Comparison of ENCODE assay signal across 17 cellular contexts in genomic region chr17:68849673-68850260, GRCh38.
A peak's percentile ranks its signal among the peaks of the same experiment; 100 is the strongest.
DNase-seq lines count a peak whose midpoint lies in the region; ATAC-seq, FAIRE-seq and TF ChIP-seq lines count a peak whose summit lies in the region.
"Had no signal": no experiment of that assay in that cellular context is flagged by ENCODE, and none has a peak within 500 bp of the region (broad histone marks: within the 10 kb centered on the region; RNA-seq: fewer than 3 reads in every experiment).

No MANE protein-coding gene starts in this region.

- no peak overlapping the region for H3K9ac ChIP-seq in HepG2 (ENCODE audit: insufficient read depth, low read depth, low read length)
- H3K9ac ChIP-seq in mammary epithelial cell (ENCODE audit: insufficient read depth, low read length) = no peak overlapping the region

- no peaks in the 10 kb centered on the region for H3K36me3 Mint-ChIP-seq in activated naive CD8-positive, alpha-beta T cell treated with anti-CD3 and anti-CD28 coated beads, Interleukin-2, amount 50 U/mL, for 24 hours (ENCODE audit: low read depth)
- H3K36me3 Mint-ChIP-seq in activated naive CD4-positive, alpha-beta T cell treated with anti-CD3 and anti-CD28 coated beads for 36 hours (ENCODE audit: low read depth) = no peaks in the 10 kb centered on the region
- H3K36me3 Mint-ChIP-seq: activated CD4-positive, alpha-beta memory T cell treated with anti-CD3 and anti-CD28 coated beads for 36 hours; activated naive CD8-positive, alpha-beta T cell treated with anti-CD3 and anti-CD28 coated beads for 36 hours; CD8-positive, alpha-beta T cell had no signal

- H3K9me3 Mint-ChIP-seq in activated naive CD8-positive, alpha-beta T cell treated with anti-CD3 and anti-CD28 coated beads, Interleukin-2, amount 50 U/mL, for 24 hours = no peaks in the 10 kb centered on the region
- no peaks in the 10 kb centered on the region for H3K9me3 Mint-ChIP-seq in activated naive CD4-positive, alpha-beta T cell treated with anti-CD3 and anti-CD28 coated beads for 36 hours
- H3K9me3 Mint-ChIP-seq: CD8-positive, alpha-beta T cell had no signal

- no peak overlapping the region for H3K27ac Mint-ChIP-seq in activated naive CD8-positive, alpha-beta T cell treated with anti-CD3 and anti-CD28 coated beads, Interleukin-2, amount 50 U/mL, for 24 hours
- no peak overlapping the region for H3K27ac Mint-ChIP-seq in activated naive CD4-positive, alpha-beta T cell treated with anti-CD3 and anti-CD28 coated beads for 36 hours
- H3K27ac Mint-ChIP-seq: activated CD4-positive, alpha-beta memory T cell treated with anti-CD3 and anti-CD28 coated beads for 36 hours; activated naive CD8-positive, alpha-beta T cell treated with anti-CD3 and anti-CD28 coated beads for 36 hours; CD8-positive, alpha-beta T cell had no signal

- H4K20me1 ChIP-seq in HepG2 (ENCODE audit: insufficient read depth, low read length) (no peaks in the 10 kb centered on the region), mammary epithelial cell (ENCODE audit: insufficient read depth, low read length) (no peaks in the 10 kb centered on the region)

- H3K4me1 Mint-ChIP-seq in activated naive CD8-positive, alpha-beta T cell treated with anti-CD3 and anti-CD28 coated beads, Interleukin-2, amount 50 U/mL, for 24 hours = no peaks in the 10 kb centered on the region
- no peaks in the 10 kb centered on the region for H3K4me1 Mint-ChIP-seq in activated naive CD4-positive, alpha-beta T cell treated with anti-CD3 and anti-CD28 coated beads for 36 hours (ENCODE audit: low read depth)
- H3K4me1 Mint-ChIP-seq: activated naive CD8-positive, alpha-beta T cell treated with anti-CD3 and anti-CD28 coated beads for 36 hours had no signal

- FAIRE-seq in HepG2 (lab: Jason Lieb, UNC) (no peak), H54 (lab: Jason Lieb, UNC) (no peak)
- FAIRE-seq: G401.6, pancreas had no signal

- no peak for TF ChIP-seq EP300 in HepG2 (IDR thresholded peaks at IDR 0.05; ENCODE audit: low read depth in 2 of 2, low read length in 2 of 2)
- no peak for TF ChIP-seq EP300 in HepG2 (CRISPR knock-in tag; IDR thresholded peaks at IDR 0.05; ENCODE audit: borderline replicate concordance)

- intact Hi-C loops in HepG2 (cut with micrococcal nuclease; ENCODE audit: unreplicated experiment) (no loop called here), right lobe of liver (cut with DNase I) (no loop called here), mammary epithelial cell (cut with micrococcal nuclease) (no loop called here), vagina (cut with DNase I) (no loop called here)
- intact Hi-C loops in activated naive CD4-positive, alpha-beta T cell treated with anti-CD3 and anti-CD28 coated beads for 36 hours (cut with micrococcal nuclease) = no loop called here

- dilution Hi-C loops in mammary epithelial cell (cut with HindIII; ENCODE audit: low sequenced_read_pairs) = no loop called here

- H3K79me2 ChIP-seq in HepG2 (ENCODE audit: insufficient read depth, low read length) = no peaks in the 10 kb centered on the region
- H3K79me2 ChIP-seq in mammary epithelial cell (ENCODE audit: insufficient read depth, low read length) = no peaks in the 10 kb centered on the region

- TF ChIP-seq CTCF in HepG2 (CRISPR knock-in tag; IDR thresholded peaks at IDR 0.05) (no peak), right lobe of liver (IDR thresholded peaks at IDR 0.05) (no peak), mammary epithelial cell (conservative IDR thresholded peaks at IDR 0.05 in 1 of 2, IDR thresholded peaks at IDR 0.05 in 1 of 2; ENCODE audit: extremely low read depth in 1 of 2, insufficient read depth in 1 of 2, low read depth in 1 of 2, low read length in 2 of 2) (no peak), vagina (IDR thresholded peaks at IDR 0.05) (no peak)

- H2AFZ ChIP-seq in HepG2 (ENCODE audit: low read length) (no peak overlapping the region), mammary epithelial cell (ENCODE audit: low read depth, low read length) (no peak overlapping the region)

- no peak overlapping the region for H3K27ac ChIP-seq in HepG2 (ENCODE audit: extremely low read length, insufficient read depth, low read length)
- no peak overlapping the region for H3K27ac ChIP-seq in right lobe of liver
- no peak overlapping the region for H3K27ac ChIP-seq in mammary epithelial cell (ENCODE audit: insufficient read depth, low read depth, low read length)
- peak overlapping the region; percentile 3 for H3K27ac ChIP-seq in vagina
- H3K27ac ChIP-seq: pancreas had no signal

- no peak overlapping the region for H3K4me3 Mint-ChIP-seq in activated naive CD8-positive, alpha-beta T cell treated with anti-CD3 and anti-CD28 coated beads, Interleukin-2, amount 50 U/mL, for 24 hours
- no peak overlapping the region for H3K4me3 Mint-ChIP-seq in activated naive CD4-positive, alpha-beta T cell treated with anti-CD3 and anti-CD28 coated beads for 36 hours
- H3K4me3 Mint-ChIP-seq: activated CD4-positive, alpha-beta memory T cell treated with anti-CD3 and anti-CD28 coated beads for 36 hours; activated naive CD8-positive, alpha-beta T cell treated with anti-CD3 and anti-CD28 coated beads for 36 hours; CD8-positive, alpha-beta T cell had no signal

- H3K4me3 ChIP-seq in HepG2 (replicated peaks in 1 of 3; ENCODE audit: insufficient read depth in 1 of 3, low read depth in 2 of 3, low read length in 3 of 3) (no peak overlapping the region), right lobe of liver (no peak overlapping the region), mammary epithelial cell (replicated peaks in 1 of 3; ENCODE audit: insufficient read depth in 1 of 3, low read depth in 2 of 3, low read length in 3 of 3) (no peak overlapping the region), vagina (no peak overlapping the region)
- H3K4me3 ChIP-seq: MG63, pancreas had no signal

- ATAC-seq in HepG2 (no peak), right lobe of liver (no peak)
- no peak for ATAC-seq in activated naive CD8-positive, alpha-beta T cell treated with anti-CD3 and anti-CD28 coated beads, Interleukin-2, amount 50 U/mL, for 24 hours
- ATAC-seq: CD8-positive, alpha-beta T cell; pancreas; PC-3 had no signal

- no peak for DNase-seq in HepG2 (ENCODE audit: low spot score)
- no peak for DNase-seq in right lobe of liver
- peak; percentile 17 for DNase-seq in NCI-H2196 (lab: John Stamatoyannopoulos, UW; ENCODE audit: unreplicated experiment)
- peak; percentile 47 for DNase-seq in mammary epithelial cell
- no peak for DNase-seq in vagina (ENCODE audit: extremely low spot score in 2 of 2)
- no peak for DNase-seq in activated naive CD8-positive, alpha-beta T cell treated with anti-CD3 and anti-CD28 coated beads, Interleukin-2, amount 50 U/mL, for 24 hours
- DNase-seq in H54 (ENCODE audit: insufficient read length, low spot score) = no peak
- no peak for DNase-seq in activated naive CD4-positive, alpha-beta T cell treated with anti-CD3 and anti-CD28 coated beads for 36 hours
- DNase-seq: activated CD4-positive, alpha-beta memory T cell treated with anti-CD3 and anti-CD28 coated beads for 36 hours; activated naive CD8-positive, alpha-beta T cell treated with anti-CD3 and anti-CD28 coated beads for 36 hours; activated T-cell treated with anti-CD3 and anti-CD28 coated beads, Interleukin-2, amount 50 U/mL, for 48 hours; CD8-positive, alpha-beta T cell; MG63; NCI-H226; pancreas; PC-3 had no signal

- no peak overlapping the region for H3K4me2 ChIP-seq in HepG2 (ENCODE audit: low read depth, low read length)
- H3K4me2 ChIP-seq in mammary epithelial cell (ENCODE audit: insufficient read depth, low read depth, low read length) = peak overlapping the region; percentile 45

- H3K36me3 ChIP-seq in HepG2 (replicated peaks in 1 of 2; ENCODE audit: control insufficient read depth in 1 of 2, insufficient read depth in 2 of 2, low read length in 2 of 2) = no peaks in the 10 kb centered on the region
- H3K36me3 ChIP-seq in right lobe of liver = no peaks in the 10 kb centered on the region
- no peaks in the 10 kb centered on the region for H3K36me3 ChIP-seq in mammary epithelial cell (ENCODE audit: insufficient read depth, low read length)
- no peaks in the 10 kb centered on the region for H3K36me3 ChIP-seq in vagina
- H3K36me3 ChIP-seq: MG63, pancreas had no signal

- peaks cover 10% of the 10 kb centered on the region for H3K27me3 Mint-ChIP-seq in activated naive CD8-positive, alpha-beta T cell treated with anti-CD3 and anti-CD28 coated beads, Interleukin-2, amount 50 U/mL, for 24 hours
- H3K27me3 Mint-ChIP-seq in activated naive CD4-positive, alpha-beta T cell treated with anti-CD3 and anti-CD28 coated beads for 36 hours (ENCODE audit: low read depth) = peaks cover 7% of the 10 kb centered on the region

- CTCF ChIA-PET in HepG2 (lab: Yijun Ruan, JAX; ENCODE audit: low intra/inter-chr PET ratio, low total read pairs) (no interaction called here), mammary epithelial cell (lab: Charles Lee; ENCODE audit: low non-redundant PET) (no interaction called here)
- CTCF ChIA-PET in activated naive CD4-positive, alpha-beta T cell treated with anti-CD3 and anti-CD28 coated beads for 36 hours (lab: Charles Lee) = no interaction called here

- TF ChIP-seq RAD21 in HepG2 (CRISPR knock-in tag; IDR thresholded peaks at IDR 0.05) = no peak

- in situ Hi-C loops in HepG2 (cut with HindIII; ENCODE audit: extremely low pct_ligation_motif_present, low pct_unique_long_range_greater_than_20kb) (no loop called here), mammary epithelial cell (cut with MboI; ENCODE audit: low sequenced_read_pairs in 2 of 2) (no loop called here)

- H3K27me3 ChIP-seq in HepG2 (ENCODE audit: control insufficient read depth in 1 of 2, insufficient read depth in 2 of 2, low read length in 2 of 2) = peaks cover 0 to 7% of the 10 kb centered on the region in 2 experiments; a peak in 1 of 5 replicates
- no peaks in the 10 kb centered on the region for H3K27me3 ChIP-seq in right lobe of liver
- no peaks in the 10 kb centered on the region for H3K27me3 ChIP-seq in mammary epithelial cell (ENCODE audit: insufficient read depth, low read length)
- H3K27me3 ChIP-seq in vagina = no peaks in the 10 kb centered on the region
- H3K27me3 ChIP-seq: MG63, pancreas had no signal

- POLR2A ChIA-PET in HepG2 (lab: Yijun Ruan, JAX) = interaction anchor here (0.5 to 1.2 kb wide), 2 partner anchors 29 to 50 kb away, joined by 3 to 4 read pairs; no protein-coding TSS in a partner anchor

- TF ChIP-seq POLR2A in HepG2 (IDR thresholded peaks at IDR 0.05; ENCODE audit: insufficient read depth in 1 of 2, low read depth in 2 of 2, low read length in 2 of 2) (no peak), right lobe of liver (IDR thresholded peaks at IDR 0.05) (no peak), vagina (IDR thresholded peaks at IDR 0.05) (no peak), H54 (IDR thresholded peaks at IDR 0.05; ENCODE audit: low read depth, low read length) (no peak)

- H3K4me1 ChIP-seq in HepG2 (ENCODE audit: insufficient read depth, low read length) (no peaks in the 10 kb centered on the region), right lobe of liver (no peaks in the 10 kb centered on the region), mammary epithelial cell (ENCODE audit: insufficient read depth, low read length) (no peaks in the 10 kb centered on the region), vagina (peaks cover 31% of the 10 kb centered on the region)

- WGBS in HepG2 (ENCODE audit: low lambda C conversion rate) = 40% methylated on average over 4 of the region's 4 CpGs
- 69% methylated on average over 4 of the region's 4 CpGs for WGBS in right lobe of liver (ENCODE audit: insufficient coverage, low coverage, low lambda C conversion rate, missing lambda C conversion rate)
- 59% methylated on average over 3 of the region's 4 CpGs for WGBS in mammary epithelial cell (ENCODE audit: low coverage, missing lambda C conversion rate)

- H3K9me3 ChIP-seq in HepG2 (ENCODE audit: low read length) (no peaks in the 10 kb centered on the region), right lobe of liver (peaks cover 0 to 3% (median 0%) of the 10 kb centered on the region in 4 donors), mammary epithelial cell (replicated peaks; ENCODE audit: insufficient read depth, low read length) (no peaks in the 10 kb centered on the region), vagina (no peaks in the 10 kb centered on the region)
- H3K9me3 ChIP-seq: MG63, pancreas had no signal

- BruUV-seq in HepG2 (replicated peaks; lab: Mats Ljungman, UMichigan) = no TSS peak
- BruUV-seq in mammary epithelial cell (replicated peaks; lab: Mats Ljungman, UMichigan) = no TSS peak

Comparison
In these comparisons a context has a peak if more than half of its experiments do, and no peak if none do; other contexts are left out.
1. DNase-seq: peak in NCI-H2196 (single experiment) and mammary epithelial cell (single experiment); none in HepG2 (single experiment), right lobe of liver (0 of 3), vagina (0 of 2), activated naive CD8-positive, alpha-beta T cell treated with anti-CD3 and anti-CD28 coated beads, Interleukin-2, amount 50 U/mL, for 24 hours (single experiment), H54 (single experiment) and activated naive CD4-positive, alpha-beta T cell treated with anti-CD3 and anti-CD28 coated beads for 36 hours (single experiment).